ENCODE assay signal across 21 cellular contexts in the genomic region with DNA sequence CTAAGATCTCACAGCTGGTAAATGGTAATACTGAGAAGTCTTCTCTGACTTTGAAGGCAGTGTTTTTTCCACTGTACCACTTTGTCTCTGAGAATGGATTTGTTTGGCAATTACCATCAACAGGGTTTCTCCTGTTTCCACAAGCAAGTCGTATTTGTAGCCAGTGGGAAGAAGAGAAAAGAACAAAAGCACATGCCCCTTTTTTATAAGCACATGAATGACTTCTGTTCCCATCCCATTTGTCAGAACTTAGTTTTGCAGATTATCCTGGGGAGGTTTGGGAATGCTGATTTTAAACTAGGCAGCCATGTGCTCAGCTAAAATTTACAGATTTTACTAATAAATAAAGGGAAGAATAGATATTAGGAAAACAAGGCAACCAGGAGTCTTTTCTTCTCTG.
DNase-seq lines count a peak whose midpoint lies in the region; ATAC-seq, FAIRE-seq and TF ChIP-seq lines count a peak whose summit lies in the region.
"Had no signal": no experiment of that assay in that cellular context is flagged by ENCODE, and none has a peak within 500 bp of the region (broad histone marks: within the 10 kb centered on the region; RNA-seq: fewer than 3 reads in every experiment).

No MANE protein-coding gene starts in this region.

- H3K9me3 ChIP-seq in K562 (replicated peaks; ENCODE audit: control insufficient read depth, insufficient read depth, low read depth, low read length) (no peaks in the 10 kb centered on the region), neural progenitor cell (ENCODE audit: low read depth) (no peaks in the 10 kb centered on the region)
- H3K9me3 ChIP-seq: BE2C, BLaER1, Caco-2 had no signal

- TF ChIP-seq RAD21 in K562 (CRISPR knock-in tag; conservative IDR thresholded peaks at IDR 0.05 in 1 of 2, IDR thresholded peaks at IDR 0.05 in 1 of 2) = no peak

- H3K9me3 Mint-ChIP-seq in GM23338 (no peaks in the 10 kb centered on the region), neural progenitor cell (no peaks in the 10 kb centered on the region)
- H3K9me3 Mint-ChIP-seq: CD8-positive, alpha-beta memory T cell had no signal

- H3K4me3 ChIP-seq in GM23338 = no peak overlapping the region
- no peak overlapping the region for H3K4me3 ChIP-seq in K562
- no peak overlapping the region for H3K4me3 ChIP-seq in neural progenitor cell
- H3K4me3 ChIP-seq: BLaER1 had no signal

- in situ Hi-C loops in K562 (cut with MboI) = no loop called here

- H3K36me3 ChIP-seq in GM23338 (ENCODE audit: insufficient read depth) (no peaks in the 10 kb centered on the region), K562 (ENCODE audit: control insufficient read depth, insufficient read depth, low read length) (no peaks in the 10 kb centered on the region), neural progenitor cell (no peaks in the 10 kb centered on the region)
- H3K36me3 ChIP-seq: BE2C, BLaER1 had no signal

- 0 out of 2 replicates have a peak, but pooled peaks cover 3% of the 10 kb centered on the region for H3K9me2 ChIP-seq in GM23338 (ENCODE audit: insufficient read depth)

- POLR2A ChIA-PET in K562 (lab: Yijun Ruan, JAX) = interaction anchor here (0.8 kb wide), 1 partner anchor 500 kb away, joined by 4 read pairs; no protein-coding TSS in a partner anchor

- 11% methylated on average over 1 of the region's 1 CpG for WGBS in K562 (ENCODE audit: insufficient coverage, low coverage, missing lambda C conversion rate)

- H3K79me2 ChIP-seq in GM23338 (replicated peaks; ENCODE audit: insufficient read depth) = no peaks in the 10 kb centered on the region
- no peaks in the 10 kb centered on the region for H3K79me2 ChIP-seq in K562 (ENCODE audit: control insufficient read depth, insufficient read depth, low read length)
- no peaks in the 10 kb centered on the region for H3K79me2 ChIP-seq in neural progenitor cell (ENCODE audit: low read depth)

- FAIRE-seq in K562 (lab: Jason Lieb, UNC) = no peak
- FAIRE-seq: A204.1, D721Med, GM12891 had no signal

- ATAC-seq in GM23338 (no peak), K562 (no peak), GM18858 (IDR thresholded peaks at IDR 0.05; ENCODE audit: unreplicated experiment) (no peak)

- TF ChIP-seq POLR2A in K562 (conservative IDR thresholded peaks at IDR 0.05) = no peak

- H3K4me3 Mint-ChIP-seq in GM23338 = no peak overlapping the region
- H3K4me3 Mint-ChIP-seq in neural progenitor cell = no peak overlapping the region
- H3K4me3 Mint-ChIP-seq: CD14-positive monocyte; CD4-positive, alpha-beta memory T cell; CD4-positive, CD25-positive, alpha-beta regulatory T cell; CD8-positive, alpha-beta memory T cell had no signal

- H3K27me3 ChIP-seq in GM23338 (ENCODE audit: insufficient read depth) (no peaks in the 10 kb centered on the region), K562 (ENCODE audit: control insufficient read depth in 2 of 2, insufficient read depth in 2 of 2, low read length in 2 of 2) (no peaks in the 10 kb centered on the region), neural progenitor cell (no peaks in the 10 kb centered on the region)
- H3K27me3 ChIP-seq: BE2C, BLaER1 had no signal

- DNase-seq in GM23338 (ENCODE audit: low spot score) (no peak), K562 (ENCODE audit: extremely low read depth in 1 of 4, low spot score in 3 of 4) (no peak), neural progenitor cell (ENCODE audit: low spot score) (no peak), COLO668 (lab: John Stamatoyannopoulos, UW; ENCODE audit: unreplicated experiment) (no peak)
- DNase-seq: 8988T; ACHN; BE2C; C1 segment of cervical spinal cord; Caco-2; Calu3; CD4-positive, alpha-beta memory T cell; CD4-positive, CD25-positive, alpha-beta regulatory T cell; CD8-positive, alpha-beta memory T cell; DMS79 treated with DMSO at 0.1 percent for 48 hours; GF-D8 had no signal

- TF ChIP-seq CTCF in GM23338 (conservative IDR thresholded peaks at IDR 0.05; ENCODE audit: low read depth in 2 of 2) (no peak), K562 (IDR thresholded peaks at IDR 0.05 in 2 of 3, conservative IDR thresholded peaks at IDR 0.05 in 1 of 3; ENCODE audit: insufficient read depth in 2 of 3, low read depth in 1 of 3, low read length in 3 of 3) (no peak), neural progenitor cell (IDR thresholded peaks at IDR 0.05) (no peak)

- H3K9me1 ChIP-seq in K562 (ENCODE audit: control insufficient read depth, insufficient read depth, low read length) = no peaks in the 10 kb centered on the region

- no TSS peak for BruUV-seq in K562 (replicated peaks; lab: Mats Ljungman, UMichigan)

- peak overlapping the region; percentile 24; the same call in 1 of the 2 replicates for H2AFZ ChIP-seq in GM23338
- H2AFZ ChIP-seq in K562 (ENCODE audit: low read depth, low read length) = peak overlapping the region; percentile 38; the same call in 1 of the 2 replicates
- H2AFZ ChIP-seq in neural progenitor cell (replicated peaks) = peak overlapping the region; percentile 36

- intact Hi-C loops in K562 (cut with micrococcal nuclease) = no loop called here

- CTCF ChIA-PET in K562 (lab: Yijun Ruan, JAX; ENCODE audit: low intra/inter-chr PET ratio) = no interaction called here

- H3F3A ChIP-seq in GM23338 (replicated peaks; ENCODE audit: low read depth) = no peaks in the 10 kb centered on the region
- H3F3A ChIP-seq in neural progenitor cell (ENCODE audit: low read depth) = no peaks in the 10 kb centered on the region

- H3K4me1 ChIP-seq in GM23338 (ENCODE audit: insufficient read depth) = no peaks in the 10 kb centered on the region
- no peaks in the 10 kb centered on the region; a peak in 2 of 5 replicates for H3K4me1 ChIP-seq in K562 (replicated peaks in 1 of 2; ENCODE audit: control insufficient read depth in 2 of 2, insufficient read depth in 2 of 2, low read length in 2 of 2)
- H3K4me1 ChIP-seq in neural progenitor cell = no peaks in the 10 kb centered on the region
- H3K4me1 ChIP-seq: BE2C, BLaER1, Caco-2 had no signal

- H3K27ac Mint-ChIP-seq in GM23338 (no peak overlapping the region), neural progenitor cell (no peak overlapping the region)
- H3K27ac Mint-ChIP-seq: CD14-positive monocyte; CD4-positive, alpha-beta memory T cell; CD4-positive, CD25-positive, alpha-beta regulatory T cell had no signal

- no peaks in the 10 kb centered on the region for H3K36me3 Mint-ChIP-seq in GM23338 (ENCODE audit: low read depth)
- no peaks in the 10 kb centered on the region for H3K36me3 Mint-ChIP-seq in neural progenitor cell
- H3K36me3 Mint-ChIP-seq: CD14-positive monocyte; CD4-positive, alpha-beta memory T cell; CD4-positive, CD25-positive, alpha-beta regulatory T cell; CD8-positive, alpha-beta memory T cell had no signal

- H3K27me3 Mint-ChIP-seq in GM23338 (ENCODE audit: insufficient read depth, low read depth, poor library complexity) (no peaks in the 10 kb centered on the region), neural progenitor cell (ENCODE audit: insufficient read depth, low read depth) (peaks cover 2% of the 10 kb centered on the region)
- H3K27me3 Mint-ChIP-seq: CD4-positive, CD25-positive, alpha-beta regulatory T cell; CD8-positive, alpha-beta memory T cell had no signal

- no peak overlapping the region for H3K4me2 ChIP-seq in GM23338
- no peak overlapping the region for H3K4me2 ChIP-seq in K562 (ENCODE audit: insufficient read depth, low read length)
- H3K4me2 ChIP-seq in neural progenitor cell = no peak overlapping the region
- H3K4me2 ChIP-seq: BLaER1 had no signal

- H3K9ac ChIP-seq in K562 (ENCODE audit: insufficient read depth in 1 of 2, low read depth in 2 of 2, low read length in 2 of 2) (no peak overlapping the region), neural progenitor cell (no peak overlapping the region)
- H3K9ac ChIP-seq: BLaER1 had no signal

- no peaks in the 10 kb centered on the region for H4K20me1 ChIP-seq in GM23338 (replicated peaks; ENCODE audit: insufficient read depth)
- H4K20me1 ChIP-seq in K562 (replicated peaks; ENCODE audit: control insufficient read depth, insufficient read depth, low read length) = no peaks in the 10 kb centered on the region
- no peaks in the 10 kb centered on the region for H4K20me1 ChIP-seq in neural progenitor cell (ENCODE audit: low read depth)
- H4K20me1 ChIP-seq: BLaER1 had no signal

- peaks cover 4% of the 10 kb centered on the region; the same call in 2 of the 3 replicates for H3K4me1 Mint-ChIP-seq in GM23338
- H3K4me1 Mint-ChIP-seq in neural progenitor cell = no peaks in the 10 kb centered on the region
- H3K4me1 Mint-ChIP-seq: CD14-positive monocyte; CD4-positive, alpha-beta memory T cell; CD4-positive, CD25-positive, alpha-beta regulatory T cell; CD8-positive, alpha-beta memory T cell had no signal

- H3K27ac ChIP-seq in GM23338 (ENCODE audit: low read depth) (no peak overlapping the region), K562 (ENCODE audit: extremely low read depth, low read depth, low read length) (no peak overlapping the region), neural progenitor cell (no peak overlapping the region)
- H3K27ac ChIP-seq: BLaER1 had no signal

- no peak for TF ChIP-seq EP300 in K562 (IDR thresholded peaks at IDR 0.05; ENCODE audit: low read length)

TF ChIP-seq in GM23338, 12 proteins besides CTCF, POLR2A, EP300 and RAD21 (continues in another document):
- TF ChIP-seq EZH2phosphoT487 (IDR thresholded peaks at IDR 0.05; ENCODE audit: unreplicated experiment) = no peak
- no peak for TF ChIP-seq JUNB (IDR thresholded peaks at IDR 0.05; ENCODE audit: unreplicated experiment)
- no peak for TF ChIP-seq EZH2 (IDR thresholded peaks at IDR 0.05; ENCODE audit: low read depth, unreplicated experiment)
- no peak for TF ChIP-seq ZNF114 (CRISPR knock-in tag; IDR thresholded peaks at IDR 0.05)
- no peak for TF ChIP-seq CREB1 (CRISPR knock-in tag; IDR thresholded peaks at IDR 0.05; ENCODE audit: low read depth)
- TF ChIP-seq NANOG (IDR thresholded peaks at IDR 0.05; ENCODE audit: borderline replicate concordance) = no peak

TF ChIP-seq in K562, 482 proteins besides CTCF, POLR2A, EP300 and RAD21 (continues in another document):
- TF ChIP-seq ZC3H8 (IDR thresholded peaks at IDR 0.05) (no peak), TBP (optimal IDR thresholded peaks at IDR 0.05; ENCODE audit: low read depth, low read length) (no peak)
